Comparison of ENCODE assay signal across 18 cellular contexts in genomic region chrX:16589826-16590225, GRCh38.
DNase-seq lines count a peak whose midpoint lies in the region; ATAC-seq, FAIRE-seq and TF ChIP-seq lines count a peak whose summit lies in the region.
"Had no signal": no experiment of that assay in that cellular context is flagged by ENCODE, and none has a peak within 500 bp of the region (broad histone marks: within the 10 kb centered on the region; RNA-seq: fewer than 3 reads in every experiment).

No MANE protein-coding gene starts in this region.

- H4K20me1 ChIP-seq in GM23248 (ENCODE audit: insufficient read depth) = no peaks in the 10 kb centered on the region

- no peaks in the 10 kb centered on the region for H3K9me3 Mint-ChIP-seq in CD4-positive, alpha-beta memory T cell

- no peak overlapping the region for H3K4me3 Mint-ChIP-seq in CD4-positive, alpha-beta memory T cell
- H3K4me3 Mint-ChIP-seq: IgD-negative memory B cell had no signal

- TF ChIP-seq CTCF in A549 (IDR thresholded peaks at IDR 0.05) (no peak), pancreas (IDR thresholded peaks at IDR 0.05) (no peak)

- H3F3A ChIP-seq in GM23248 (ENCODE audit: insufficient read depth) = no peaks in the 10 kb centered on the region; the same call in 1 of the 2 replicates

- intact Hi-C loops in CD4-positive, alpha-beta memory T cell (cut with micrococcal nuclease) = no loop called here
- intact Hi-C loops in pancreas (cut with DNase I) = no loop called here

- TF ChIP-seq RAD21 in A549 (conservative IDR thresholded peaks at IDR 0.05 in 1 of 2, IDR thresholded peaks at IDR 0.05 in 1 of 2) = no peak

- no peak for TF ChIP-seq POLR2A in A549 (IDR thresholded peaks at IDR 0.05; ENCODE audit: low read length)

- peaks cover 6% of the 10 kb centered on the region; the same call in 1 of the 3 replicates for H3K9me3 ChIP-seq in A549
- H3K9me3 ChIP-seq in GM23248 (ENCODE audit: low read depth) = no peaks in the 10 kb centered on the region
- no peaks in the 10 kb centered on the region for H3K9me3 ChIP-seq in SJSA1 (replicated peaks)
- no peaks in the 10 kb centered on the region for H3K9me3 ChIP-seq in CD4-positive, alpha-beta memory T cell (ENCODE audit: control insufficient read depth in 1 of 2, low read length in 2 of 2)
- no peaks in the 10 kb centered on the region for H3K9me3 ChIP-seq in pancreas

- POLR2A ChIA-PET in A549 (lab: Yijun Ruan, JAX) = no interaction called here
- POLR2A ChIA-PET in CD4-positive, alpha-beta memory T cell (lab: Charles Lee; ENCODE audit: partially characterized antibody) = no interaction called here

- H3K4me1 ChIP-seq in A549 (peaks cover 14% of the 10 kb centered on the region), GM23248 (ENCODE audit: insufficient read depth) (peaks cover 5% of the 10 kb centered on the region; the same call in 1 of the 2 replicates), SJSA1 (replicated peaks) (peaks cover 39% of the 10 kb centered on the region), pancreas (no peaks in the 10 kb centered on the region)
- peaks cover 9% of the 10 kb centered on the region for H3K4me1 ChIP-seq in CD4-positive, alpha-beta memory T cell (ENCODE audit: insufficient read depth, low read length)

- H3K36me3 Mint-ChIP-seq in CD4-positive, alpha-beta memory T cell = peaks cover 0 to 11% of the 10 kb centered on the region in 2 donors

- TF ChIP-seq EP300 in A549 (IDR thresholded peaks at IDR 0.05) = no peak

- ATAC-seq in A549 = no peak
- ATAC-seq in esophagus mucosa = peak; percentile 80
- no peak for ATAC-seq in HG02938 (IDR thresholded peaks at IDR 0.05; ENCODE audit: unreplicated experiment)
- no peak for ATAC-seq in pancreas

- H3K4me1 Mint-ChIP-seq in CD4-positive, alpha-beta memory T cell = peaks cover 5 to 21% (median 11%) of the 10 kb centered on the region in 4 donors

- no peaks in the 10 kb centered on the region for H3K27me3 Mint-ChIP-seq in CD4-positive, alpha-beta memory T cell
- H3K27me3 Mint-ChIP-seq: IgD-negative memory B cell had no signal

- H3K27ac ChIP-seq in A549 (peak overlapping the region in 1 of 2 experiments; percentile 43; a peak in 1 of 6 replicates), GM23248 (peak overlapping the region; percentile 9; the same call in 1 of the 2 replicates), SJSA1 (peak overlapping the region; percentile 82), pancreas (no peak overlapping the region)
- no peak overlapping the region for H3K27ac ChIP-seq in CD4-positive, alpha-beta memory T cell (ENCODE audit: low read depth, low read length)

- no peaks in the 10 kb centered on the region for H3K9me2 ChIP-seq in GM23248 (ENCODE audit: insufficient read depth)

- CTCF ChIA-PET in A549 (lab: Yijun Ruan, JAX) = interaction anchor here (1.6 kb wide), 1 partner anchor 145 kb away, joined by 4 read pairs; no protein-coding TSS in a partner anchor
- CTCF ChIA-PET in CD4-positive, alpha-beta memory T cell (lab: Charles Lee; ENCODE audit: partially characterized antibody) = no interaction called here

- H3K27me3 ChIP-seq in GM23248 (replicated peaks; ENCODE audit: insufficient read depth) (no peaks in the 10 kb centered on the region), SJSA1 (replicated peaks) (no peaks in the 10 kb centered on the region), pancreas (peaks cover 0 to 8% (median 0%) of the 10 kb centered on the region in 4 donors)
- H3K27me3 ChIP-seq in CD4-positive, alpha-beta memory T cell (ENCODE audit: insufficient read depth, low read length) = no peaks in the 10 kb centered on the region

- no peak overlapping the region for H3K9ac ChIP-seq in GM23248

- H3K79me2 ChIP-seq in GM23248 (ENCODE audit: insufficient read depth) = no peaks in the 10 kb centered on the region

- FAIRE-seq in A549 (lab: Jason Lieb, UNC) = no peak
- no peak for FAIRE-seq in pancreas (lab: Jason Lieb, UNC)
- FAIRE-seq: RCC 7860 had no signal

- H2AFZ ChIP-seq in GM23248 = no peak overlapping the region

- peak overlapping the region; percentile 35; the same call in 2 of the 3 replicates for H3K4me2 ChIP-seq in A549
- no peak overlapping the region for H3K4me2 ChIP-seq in GM23248 (ENCODE audit: unreplicated experiment)

- no peak overlapping the region for H3K4me3 ChIP-seq in A549
- no peak overlapping the region for H3K4me3 ChIP-seq in GM23248
- no peak overlapping the region for H3K4me3 ChIP-seq in SJSA1
- no peak overlapping the region for H3K4me3 ChIP-seq in CD4-positive, alpha-beta memory T cell (ENCODE audit: low read length in 2 of 2)
- H3K4me3 ChIP-seq in pancreas = no peak overlapping the region

- in situ Hi-C loops in GM23248 (cut with MboI) = no loop called here

- DNase-seq in A549 (ENCODE audit: low read depth in 1 of 2, low spot score in 1 of 2) (no peak), GM23248 (no peak), SJSA1 (ENCODE audit: low read depth in 1 of 2, low spot score in 2 of 2) (no peak), pancreas (no peak)
- no peak for DNase-seq in CD4-positive, alpha-beta memory T cell
- DNase-seq: C1 segment of cervical spinal cord, GF-D8, Karpas-422, NCI-H1417 treated with DMSO at 0.1 percent for 48 hours, NCI-H187, NCI-H2227 treated with DMSO at 0.1 percent for 48 hours, NCI-H524, Right ventricle myocardium superior, SW 1271 had no signal

- H3K27ac Mint-ChIP-seq in CD4-positive, alpha-beta memory T cell = no peak overlapping the region
- H3K27ac Mint-ChIP-seq: IgD-negative memory B cell had no signal

- H3K36me3 ChIP-seq in GM23248 (ENCODE audit: low read depth) = no peaks in the 10 kb centered on the region
- H3K36me3 ChIP-seq in SJSA1 = no peaks in the 10 kb centered on the region
- no peaks in the 10 kb centered on the region for H3K36me3 ChIP-seq in CD4-positive, alpha-beta memory T cell (ENCODE audit: insufficient read depth, low read length)
- H3K36me3 ChIP-seq in pancreas = no peaks in the 10 kb centered on the region

TF ChIP-seq in A549, 52 proteins besides CTCF, POLR2A, EP300 and RAD21:
- TF ChIP-seq JUN (IDR thresholded peaks at IDR 0.05) (no peak), CBX8 (IDR thresholded peaks at IDR 0.05) (no peak), HOXB13 (CRISPR knock-in tag; IDR thresholded peaks at IDR 0.05; ENCODE audit: low read depth) (no peak), HMGXB4 (CRISPR knock-in tag; IDR thresholded peaks at IDR 0.05; ENCODE audit: borderline replicate concordance) (no peak), TFCP2L1 (CRISPR knock-in tag; IDR thresholded peaks at IDR 0.05) (no peak), ESRRA (IDR thresholded peaks at IDR 0.05; ENCODE audit: borderline replicate concordance, low read length) (no peak), RNF2 (IDR thresholded peaks at IDR 0.05; ENCODE audit: borderline replicate concordance, low read depth) (no peak), HOXB5 (CRISPR knock-in tag; IDR thresholded peaks at IDR 0.05) (no peak)
TF ChIP-seq in A549: peak in this region for 0.

Comparison
In these comparisons a context has a peak if more than half of its experiments do, and no peak if none do; other contexts are left out.
1. H3K27ac ChIP-seq: peak in GM23248 (single experiment) and SJSA1 (single experiment); none in CD4-positive, alpha-beta memory T cell (single experiment) and pancreas (0 of 4).